In genomic region chr1:28369225-28369517, GRCh38 we compare ENCODE assay signal across 8 cellular contexts. TPM values are rescaled to one million over a fixed set of nuclear protein-coding genes. Genes with fewer than 3 reads are reported as not detected.
A peak's percentile ranks its signal among the peaks of the same experiment; 100 is the strongest.
DNase-seq lines count a peak whose midpoint lies in the region; ATAC-seq, FAIRE-seq and TF ChIP-seq lines count a peak whose summit lies in the region.

No MANE protein-coding gene starts in this region.

- intact Hi-C loops in CD4-positive, alpha-beta memory T cell (cut with micrococcal nuclease) = loop anchor here (1.0 to 2.0 kb wide), 2 partner anchors 40 to 138 kb away; partner anchors contain the start of genes MED18 and RCC1
- intact Hi-C loops in OCI-LY7 (cut with micrococcal nuclease; ENCODE audit: unreplicated experiment) = loop anchor here (1.0 kb wide), 1 partner anchor 121 kb away; no protein-coding TSS in a partner anchor
- intact Hi-C loops in endothelial cell of umbilical vein (cut with micrococcal nuclease) = loop anchor here (2.0 to 5.0 kb wide), 2 partner anchors 138 to 184 kb away; partner anchors contain the start of genes RCC1 and TRNAU1AP

- CTCF ChIA-PET in CD4-positive, alpha-beta memory T cell (lab: Charles Lee; ENCODE audit: partially characterized antibody) = interaction anchor here (0.8 to 2.2 kb wide), 4 partner anchors 9 to 508 kb away, joined by 3 to 13 read pairs (median 5); no protein-coding TSS in a partner anchor
- CTCF ChIA-PET in OCI-LY7 (lab: Charles Lee; ENCODE audit: unreplicated experiment) (no interaction called here), endothelial cell of umbilical vein (lab: Charles Lee) (interaction anchor here (0.6 to 5.1 kb wide), 6 partner anchors 10 to 234 kb away, joined by 3 to 54 read pairs (median 3); no protein-coding TSS in a partner anchor)

- peaks cover 32% of the 10 kb centered on the region for H3K4me1 ChIP-seq in CD4-positive, alpha-beta memory T cell (ENCODE audit: insufficient read depth, low read length)
- peaks cover 25% of the 10 kb centered on the region for H3K4me1 ChIP-seq in OCI-LY7 (ENCODE audit: insufficient read depth, low read length, poor library complexity, severe bottlenecking)
- H3K4me1 ChIP-seq in endothelial cell of umbilical vein (ENCODE audit: control insufficient read depth, extremely low read depth, insufficient read depth, low read length) = peaks cover 9% of the 10 kb centered on the region

- H3K36me3 ChIP-seq in CD4-positive, alpha-beta memory T cell (ENCODE audit: insufficient read depth, low read length) = no peaks in the 10 kb centered on the region
- H3K36me3 ChIP-seq in OCI-LY7 (ENCODE audit: insufficient read depth, low read length) = peaks cover 5% of the 10 kb centered on the region
- no peaks in the 10 kb centered on the region for H3K36me3 ChIP-seq in endothelial cell of umbilical vein (ENCODE audit: control insufficient read depth in 2 of 2, extremely low read depth in 1 of 2, insufficient read depth in 2 of 2, low read length in 2 of 2)

- H3K36me3 Mint-ChIP-seq in CD4-positive, alpha-beta memory T cell = peaks cover 0 to 19% of the 10 kb centered on the region in 2 donors
- no peaks in the 10 kb centered on the region for H3K36me3 Mint-ChIP-seq in osteocyte (ENCODE audit: unreplicated experiment)

- POLR2A ChIA-PET in CD4-positive, alpha-beta memory T cell (lab: Charles Lee; ENCODE audit: partially characterized antibody) = interaction anchor here (0.5 to 2.0 kb wide), 11 partner anchors 9 to 368 kb away, joined by 3 to 7 read pairs (median 4); partner anchors contain the start of genes MED18, SESN2, TAF12 and YTHDF2
- POLR2A ChIA-PET in OCI-LY7 (lab: Charles Lee) = interaction anchor here (0.7 to 1.2 kb wide), 2 partner anchors 9 to 47 kb away, joined by 3 read pairs; no protein-coding TSS in a partner anchor
- POLR2A ChIA-PET in endothelial cell of umbilical vein (lab: Charles Lee) = interaction anchor here (0.6 to 1.5 kb wide), 3 partner anchors 126 to 301 kb away, joined by 3 to 10 read pairs (median 5); no protein-coding TSS in a partner anchor

- H3K27ac Mint-ChIP-seq in CD4-positive, alpha-beta memory T cell = peak overlapping the region; percentile 91 to 97 (median 94)
- H3K27ac Mint-ChIP-seq in osteocyte (ENCODE audit: unreplicated experiment) = peak overlapping the region; percentile 89

- no peaks in the 10 kb centered on the region for H3K9me2 ChIP-seq in OCI-LY7 (ENCODE audit: insufficient read depth, low read length)

- H3K4me2 ChIP-seq in OCI-LY7 (ENCODE audit: low read length) = peak overlapping the region; percentile 86
- peak overlapping the region; percentile 69 for H3K4me2 ChIP-seq in endothelial cell of umbilical vein (ENCODE audit: insufficient read depth, low read length)

- H3K27me3 ChIP-seq in CD4-positive, alpha-beta memory T cell (ENCODE audit: insufficient read depth, low read length) = no peaks in the 10 kb centered on the region
- H3K27me3 ChIP-seq in endothelial cell of umbilical vein (ENCODE audit: control insufficient read depth in 2 of 2, insufficient read depth in 2 of 2, low read length in 2 of 2) = no peaks in the 10 kb centered on the region

- no peaks in the 10 kb centered on the region for H3K9me3 Mint-ChIP-seq in CD4-positive, alpha-beta memory T cell
- no peaks in the 10 kb centered on the region for H3K9me3 Mint-ChIP-seq in osteocyte (ENCODE audit: unreplicated experiment)

- H3K27ac ChIP-seq in CD4-positive, alpha-beta memory T cell (ENCODE audit: low read depth, low read length) = peak overlapping the region; percentile 84
- peak overlapping the region; percentile 76 for H3K27ac ChIP-seq in OCI-LY7 (ENCODE audit: low read depth, low read length, poor library complexity, severe bottlenecking)
- peak overlapping the region; percentile 67 for H3K27ac ChIP-seq in endothelial cell of umbilical vein (ENCODE audit: insufficient read depth, low read depth, low read length)

- peaks cover 41% of the 10 kb centered on the region; the same call in 1 of the 2 replicates for H3K79me2 ChIP-seq in OCI-LY7 (ENCODE audit: insufficient read depth, low read depth, low read length)
- peaks cover 27% of the 10 kb centered on the region for H3K79me2 ChIP-seq in endothelial cell of umbilical vein (ENCODE audit: control insufficient read depth, insufficient read depth, low read length)

- H3K4me3 ChIP-seq in CD4-positive, alpha-beta memory T cell (ENCODE audit: low read length in 2 of 2) = peak overlapping the region; percentile 63 to 87
- peak overlapping the region; percentile 81 for H3K4me3 ChIP-seq in OCI-LY7 (ENCODE audit: low read depth, low read length, poor library complexity, severe bottlenecking)
- H3K4me3 ChIP-seq in endothelial cell of umbilical vein (replicated peaks in 1 of 3; ENCODE audit: insufficient read depth in 1 of 3, low read depth in 1 of 3, low read length in 3 of 3) = peak overlapping the region; percentile 67 to 90 (median 83)

- no peak for FAIRE-seq in endothelial cell of umbilical vein (lab: Jason Lieb, UNC)

- H3K9ac ChIP-seq in endothelial cell of umbilical vein (replicated peaks; ENCODE audit: extremely low read depth, insufficient read depth, low read length) = peak overlapping the region; percentile 85

- H3K9me3 ChIP-seq in CD4-positive, alpha-beta memory T cell (ENCODE audit: control insufficient read depth in 1 of 2, low read length in 2 of 2) = no peaks in the 10 kb centered on the region
- H3K9me3 ChIP-seq in OCI-LY7 (ENCODE audit: low read length) = no peaks in the 10 kb centered on the region
- no peaks in the 10 kb centered on the region for H3K9me3 ChIP-seq in endothelial cell of umbilical vein (replicated peaks; ENCODE audit: control insufficient read depth, insufficient read depth, low read length)

- no peak for TF ChIP-seq CTCF in OCI-LY7 (conservative IDR thresholded peaks at IDR 0.05; ENCODE audit: low read length)
- no peak for TF ChIP-seq CTCF in endothelial cell of umbilical vein (IDR thresholded peaks at IDR 0.05; ENCODE audit: extremely low read depth in 1 of 2, insufficient read depth in 1 of 2, low read depth in 1 of 2, low read length in 2 of 2)
- TF ChIP-seq CTCF in osteocyte (IDR thresholded peaks at IDR 0.05) = no peak

- no peaks in the 10 kb centered on the region for H3K27me3 Mint-ChIP-seq in CD4-positive, alpha-beta memory T cell
- H3K27me3 Mint-ChIP-seq in osteocyte (ENCODE audit: unreplicated experiment) = peaks cover 3% of the 10 kb centered on the region

- H3K9me1 ChIP-seq in endothelial cell of umbilical vein (replicated peaks; ENCODE audit: control insufficient read depth, extremely low read depth, insufficient read depth, low read length) = no peaks in the 10 kb centered on the region

- no peak for TF ChIP-seq POLR2A in endothelial cell of umbilical vein (IDR thresholded peaks at IDR 0.05; ENCODE audit: low read depth, low read length)

- dilution Hi-C loops in endothelial cell of umbilical vein (cut with MboI; ENCODE audit: extremely low pct_ligation_motif_present, low sequenced_read_pairs) = no loop called here

- peaks cover 19 to 43% (median 32%) of the 10 kb centered on the region in 4 donors for H3K4me1 Mint-ChIP-seq in CD4-positive, alpha-beta memory T cell
- peaks cover 26% of the 10 kb centered on the region for H3K4me1 Mint-ChIP-seq in osteocyte (ENCODE audit: unreplicated experiment)

- peak overlapping the region; percentile 94 to 97 (median 96) for H3K4me3 Mint-ChIP-seq in CD4-positive, alpha-beta memory T cell
- H3K4me3 Mint-ChIP-seq in osteocyte (ENCODE audit: unreplicated experiment) = peak overlapping the region; percentile 93

- no TSS peak for BruUV-seq in OCI-LY7 (replicated peaks; lab: Mats Ljungman, UMichigan)
- BruUV-seq in endothelial cell of umbilical vein (replicated peaks; lab: Mats Ljungman, UMichigan) = TSS peak; percentile 72

- no peak for DNase-seq in CD4-positive, alpha-beta memory T cell
- DNase-seq in OCI-LY7 (ENCODE audit: low spot score) (no peak), endothelial cell of umbilical vein (ENCODE audit: low read depth, low spot score) (no peak), osteocyte (ENCODE audit: extremely low spot score, unreplicated experiment) (no peak), AG08396 (ENCODE audit: low spot score) (no peak)
- no peak for DNase-seq in stimulated activated CD4-positive, alpha-beta T cell treated with anti-CD3 and anti-CD28 coated beads, Interleukin-1b, Interleukin-23, amount 100 ng/mL, for 48 hours

- H2AFZ ChIP-seq in OCI-LY7 (ENCODE audit: low read length) = peak overlapping the region; percentile 99
- H2AFZ ChIP-seq in endothelial cell of umbilical vein (ENCODE audit: low read depth, low read length) = peak overlapping the region; percentile 88

- ATAC-seq in GM19395 (IDR thresholded peaks at IDR 0.05; ENCODE audit: unreplicated experiment) (no peak), HG03097 (IDR thresholded peaks at IDR 0.05; ENCODE audit: low FRiP score, unreplicated experiment) (no peak)

- H4K20me1 ChIP-seq in OCI-LY7 (ENCODE audit: insufficient read depth, low read length) (no peaks in the 10 kb centered on the region), endothelial cell of umbilical vein (replicated peaks; ENCODE audit: control insufficient read depth, extremely low read depth, insufficient read depth, low read length) (no peaks in the 10 kb centered on the region)

RNA-seq across cellular contexts. Expression of gene PHACTR4, which starts 0.4 kb away (rescaled TPM):
- total RNA-seq in CD4-positive, alpha-beta memory T cell = 10 to 100 TPM; 27.1 to 28.8 TPM
- 10 to 100 TPM in 1 of 2 donors, 1 to 10 TPM in 1; 3.6 to 22.8 TPM for polyA plus RNA-seq in CD4-positive, alpha-beta memory T cell
- total RNA-seq in OCI-LY7 (2014; rRNA removed; shearing (Covaris generic)) = 16.7 and 17.8 TPM in 2 replicates
- total RNA-seq in OCI-LY7 (2022) (44.9 and 47.3 TPM in 2 replicates), endothelial cell of umbilical vein (59.7 and 61.0 TPM in 2 replicates), osteocyte (55.6 and 56.0 TPM in 2 replicates)
- polyA plus RNA-seq in endothelial cell of umbilical vein = 18.2 and 25.4 TPM in 2 replicates
- 23.5 and 25.8 TPM in 2 replicates for polyA plus RNA-seq in endothelial cell of umbilical vein (2011; cell fraction: cytosol; rRNA removed)
- 25.4 and 26.1 TPM in 2 replicates for polyA plus RNA-seq in endothelial cell of umbilical vein (2011; cell fraction: nucleus; rRNA removed)
- 28.3 and 41.3 TPM in 2 replicates for polyA plus RNA-seq in endothelial cell of umbilical vein (2012)
- polyA minus RNA-seq in endothelial cell of umbilical vein = 32.3 and 41.8 TPM in 2 replicates
- polyA minus RNA-seq in endothelial cell of umbilical vein (2011; cell fraction: cytosol; rRNA and poly(A)+ RNA removed) = 17.5 TPM
- polyA minus RNA-seq in endothelial cell of umbilical vein (2011; cell fraction: nucleus; rRNA and poly(A)+ RNA removed) = 25.8 and 32.2 TPM in 2 replicates

RNA-seq across cellular contexts. Expression of gene MED18, which starts 40.3 kb away (rescaled TPM):
- 10 to 100 TPM; 15.5 to 16.9 TPM for total RNA-seq in CD4-positive, alpha-beta memory T cell
- polyA plus RNA-seq in CD4-positive, alpha-beta memory T cell = 10 to 100 TPM in 1 of 2 donors, 1 to 10 TPM in 1; 1.8 to 13.3 TPM
- 25.9 and 26.9 TPM in 2 replicates for total RNA-seq in OCI-LY7 (2014; rRNA removed; shearing (Covaris generic))
- total RNA-seq in OCI-LY7 (2022) = 20.5 and 26.5 TPM in 2 replicates
- total RNA-seq in endothelial cell of umbilical vein = 12.5 and 15.6 TPM in 2 replicates
- polyA plus RNA-seq in endothelial cell of umbilical vein = 19.7 and 20.2 TPM in 2 replicates
- polyA plus RNA-seq in endothelial cell of umbilical vein (2011; cell fraction: cytosol; rRNA removed) = 15.3 and 16.2 TPM in 2 replicates
- polyA plus RNA-seq in endothelial cell of umbilical vein (2011; cell fraction: nucleus; rRNA removed) = 10.6 and 11.4 TPM in 2 replicates
- polyA plus RNA-seq in endothelial cell of umbilical vein (2012) = 8.6 and 15.2 TPM in 2 replicates
- 39.5 and 53.9 TPM in 2 replicates for polyA minus RNA-seq in endothelial cell of umbilical vein
- polyA minus RNA-seq in endothelial cell of umbilical vein (2011; cell fraction: cytosol; rRNA and poly(A)+ RNA removed) = 20.4 TPM
- 5.0 and 5.1 TPM in 2 replicates for polyA minus RNA-seq in endothelial cell of umbilical vein (2011; cell fraction: nucleus; rRNA and poly(A)+ RNA removed)
- total RNA-seq in osteocyte = 13.8 and 16.5 TPM in 2 replicates
